In the genomic region with DNA sequence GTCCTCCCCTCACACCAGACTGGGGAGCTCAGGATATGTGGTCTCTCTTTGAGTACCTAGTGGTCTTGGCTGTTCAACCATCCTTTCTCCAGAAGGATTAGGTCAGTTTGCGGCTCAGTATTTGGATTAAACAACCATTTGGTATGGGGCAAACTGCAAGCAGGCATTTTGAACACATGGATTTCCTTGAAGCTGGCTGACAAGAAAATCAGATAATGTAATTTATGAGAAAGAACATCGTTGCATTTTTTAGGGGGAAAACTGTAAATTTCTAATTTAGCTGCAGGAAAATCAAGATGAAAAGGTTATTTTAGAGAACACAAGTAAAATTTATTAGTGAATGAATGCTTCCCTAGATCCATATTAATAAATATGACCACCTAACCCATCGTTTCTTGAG, we compare ENCODE assay signal across 1 cellular context.
TF ChIP-seq lines count a peak whose summit lies in the region.

No MANE protein-coding gene starts in this region.

TF ChIP-seq in SK-N-SH, 30 proteins besides CTCF, POLR2A, EP300 and RAD21 (continued from another document):
- TF ChIP-seq, protein P1, sequence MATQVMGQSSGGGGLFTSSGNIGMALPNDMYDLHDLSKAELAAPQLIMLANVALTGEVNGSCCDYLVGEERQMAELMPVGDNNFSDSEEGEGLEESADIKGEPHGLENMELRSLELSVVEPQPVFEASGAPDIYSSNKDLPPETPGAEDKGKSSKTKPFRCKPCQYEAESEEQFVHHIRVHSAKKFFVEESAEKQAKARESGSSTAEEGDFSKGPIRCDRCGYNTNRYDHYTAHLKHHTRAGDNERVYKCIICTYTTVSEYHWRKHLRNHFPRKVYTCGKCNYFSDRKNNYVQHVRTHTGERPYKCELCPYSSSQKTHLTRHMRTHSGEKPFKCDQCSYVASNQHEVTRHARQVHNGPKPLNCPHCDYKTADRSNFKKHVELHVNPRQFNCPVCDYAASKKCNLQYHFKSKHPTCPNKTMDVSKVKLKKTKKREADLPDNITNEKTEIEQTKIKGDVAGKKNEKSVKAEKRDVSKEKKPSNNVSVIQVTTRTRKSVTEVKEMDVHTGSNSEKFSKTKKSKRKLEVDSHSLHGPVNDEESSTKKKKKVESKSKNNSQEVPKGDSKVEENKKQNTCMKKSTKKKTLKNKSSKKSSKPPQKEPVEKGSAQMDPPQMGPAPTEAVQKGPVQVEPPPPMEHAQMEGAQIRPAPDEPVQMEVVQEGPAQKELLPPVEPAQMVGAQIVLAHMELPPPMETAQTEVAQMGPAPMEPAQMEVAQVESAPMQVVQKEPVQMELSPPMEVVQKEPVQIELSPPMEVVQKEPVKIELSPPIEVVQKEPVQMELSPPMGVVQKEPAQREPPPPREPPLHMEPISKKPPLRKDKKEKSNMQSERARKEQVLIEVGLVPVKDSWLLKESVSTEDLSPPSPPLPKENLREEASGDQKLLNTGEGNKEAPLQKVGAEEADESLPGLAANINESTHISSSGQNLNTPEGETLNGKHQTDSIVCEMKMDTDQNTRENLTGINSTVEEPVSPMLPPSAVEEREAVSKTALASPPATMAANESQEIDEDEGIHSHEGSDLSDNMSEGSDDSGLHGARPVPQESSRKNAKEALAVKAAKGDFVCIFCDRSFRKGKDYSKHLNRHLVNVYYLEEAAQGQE (IDR thresholded peaks at IDR 0.05; ENCODE audit: low read depth, low read length) = no peak
